Comparison of ENCODE assay signal across 17 cellular contexts in genomic region chr10:29873941-29874340, GRCh38.
DNase-seq lines count a peak whose midpoint lies in the region; ATAC-seq and TF ChIP-seq lines count a peak whose summit lies in the region.
"Had no signal": no experiment of that assay in that cellular context is flagged by ENCODE, and none has a peak within 500 bp of the region (broad histone marks: within the 10 kb centered on the region; RNA-seq: fewer than 3 reads in every experiment).

No MANE protein-coding gene starts in this region.

- CTCF ChIA-PET in IMR-90 (lab: Yijun Ruan, JAX), result no interaction called here

- no peak overlapping the region for H2BK20ac ChIP-seq in IMR-90 (ENCODE audit: low read depth, low read length)

- H3K79me1 ChIP-seq in IMR-90 (ENCODE audit: low read depth in 1 of 2, low read length in 2 of 2), result no peaks in the 10 kb centered on the region

- no peak overlapping the region for H3K27ac ChIP-seq in IMR-90 (ENCODE audit: insufficient read depth, low read length)
- peak overlapping the region; percentile 76 for H3K27ac ChIP-seq in smooth muscle cell (ENCODE audit: low read depth)
- no peak overlapping the region for H3K27ac ChIP-seq in WERI-Rb-1
- H3K27ac ChIP-seq: RWPE1, SJCRH30 had no signal

- H3K4ac ChIP-seq in IMR-90 (ENCODE audit: low read depth, low read length), result no peak overlapping the region

- H4K8ac ChIP-seq in IMR-90 (ENCODE audit: low read depth in 2 of 2, low read length in 2 of 2), result no peak overlapping the region

- H3K27me3 ChIP-seq in IMR-90 (ENCODE audit: control insufficient read depth, insufficient read depth, low read length) (peaks cover 16% of the 10 kb centered on the region), smooth muscle cell (ENCODE audit: low read depth) (no peaks in the 10 kb centered on the region), BE2C (no peaks in the 10 kb centered on the region), WERI-Rb-1 (ENCODE audit: insufficient read depth, low read depth, severe bottlenecking) (no peaks in the 10 kb centered on the region)

- H3K9ac ChIP-seq in IMR-90 (ENCODE audit: low read depth, low read length) (no peak overlapping the region), smooth muscle cell (ENCODE audit: low read depth) (no peak overlapping the region)

- no peaks in the 10 kb centered on the region for H3K9me1 ChIP-seq in IMR-90 (ENCODE audit: insufficient read depth, low read length)

- no peak overlapping the region for H3K56ac ChIP-seq in IMR-90 (ENCODE audit: extremely low read depth, insufficient read depth, low read length)

- H3K4me1 ChIP-seq in IMR-90 (ENCODE audit: control insufficient read depth, insufficient read depth, low read length) (no peaks in the 10 kb centered on the region), smooth muscle cell (ENCODE audit: low read depth) (no peaks in the 10 kb centered on the region), BE2C (no peaks in the 10 kb centered on the region; the same call in 1 of the 2 replicates)
- H3K4me1 ChIP-seq: SJCRH30 had no signal

- no peak overlapping the region for H4K5ac ChIP-seq in IMR-90 (ENCODE audit: low read depth, low read length)

- no peak overlapping the region for H2AFZ ChIP-seq in IMR-90 (replicated peaks; ENCODE audit: low read length, poor library complexity)
- no peak overlapping the region for H2AFZ ChIP-seq in smooth muscle cell (ENCODE audit: low read depth)

- H3K18ac ChIP-seq in IMR-90 (ENCODE audit: low read depth, low read length), result no peak overlapping the region

- DNase-seq in IMR-90, result peak; percentile 46
- DNase-seq in cardiac fibroblast (ENCODE audit: low read depth in 2 of 2), result peak; percentile 21 to 43
- DNase-seq in iris pigment epithelial cell (ENCODE audit: low read depth), result peak; percentile 57
- DNase-seq in smooth muscle cell (lab: John Stamatoyannopoulos, UW; ENCODE audit: unreplicated experiment), result no peak
- DNase-seq in BE2C, result no peak
- DNase-seq in WERI-Rb-1, result no peak
- DNase-seq: COR-L47, GOT3, NCI-H1436, NCI-H2029, NCI-H510A, NCI-H774, PC-3, SJCRH30 had no signal

- no peak; the same call in 1 of the 2 replicates for ATAC-seq in IMR-90 (ENCODE audit: low read depth)
- ATAC-seq in GM18519 (IDR thresholded peaks at IDR 0.05; ENCODE audit: low FRiP score, unreplicated experiment), result no peak
- ATAC-seq: K562, PC-3 had no signal

- TF ChIP-seq POLR2A in IMR-90 (IDR thresholded peaks at IDR 0.05; ENCODE audit: low read depth, low read length), result no peak

- H2AK5ac ChIP-seq in IMR-90 (ENCODE audit: low read depth, low read length), result no peak overlapping the region

- no peak for TF ChIP-seq RAD21 in IMR-90 (IDR thresholded peaks at IDR 0.05; ENCODE audit: low read length)

- intact Hi-C loops in IMR-90 (cut with micrococcal nuclease), result no loop called here

- no TSS peak for BruUV-seq in IMR-90 (replicated peaks; lab: Mats Ljungman, UMichigan)

- TF ChIP-seq CTCF in IMR-90 (conservative IDR thresholded peaks at IDR 0.05; ENCODE audit: low read depth, low read length), result no peak
- TF ChIP-seq CTCF in cardiac fibroblast (IDR thresholded peaks at IDR 0.05; ENCODE audit: low read depth, low read length), result no peak
- no peak for TF ChIP-seq CTCF in smooth muscle cell (IDR thresholded peaks at IDR 0.05; ENCODE audit: borderline replicate concordance, insufficient read depth, poor library complexity, severe bottlenecking)
- TF ChIP-seq CTCF in BE2C (IDR thresholded peaks at IDR 0.05; ENCODE audit: low read depth, low read length), result no peak
- no peak for TF ChIP-seq CTCF in WERI-Rb-1 (IDR thresholded peaks at IDR 0.05; ENCODE audit: low read depth, low read length)

- H3K4me2 ChIP-seq in IMR-90 (ENCODE audit: low read depth, low read length), result no peak overlapping the region
- H3K4me2 ChIP-seq in smooth muscle cell, result peak overlapping the region; percentile 53

- no peak overlapping the region for H2BK120ac ChIP-seq in IMR-90 (ENCODE audit: low read depth, low read length)

- no peak overlapping the region for H4K91ac ChIP-seq in IMR-90 (ENCODE audit: insufficient read depth, low read depth, low read length)

- no peak overlapping the region for H3K23ac ChIP-seq in IMR-90 (ENCODE audit: low read depth, low read length)

- H4K20me1 ChIP-seq in IMR-90 (ENCODE audit: insufficient read depth, low read length) (no peaks in the 10 kb centered on the region), smooth muscle cell (ENCODE audit: low read depth) (no peaks in the 10 kb centered on the region)

- H2BK15ac ChIP-seq in IMR-90 (ENCODE audit: low read depth, low read length), result no peak overlapping the region

- no peaks in the 10 kb centered on the region for H3K79me2 ChIP-seq in smooth muscle cell (ENCODE audit: low read depth)

- H2AK9ac ChIP-seq in IMR-90 (replicated peaks; ENCODE audit: low read depth, low read length, poor library complexity), result peak overlapping the region; percentile 15

- H3K36me3 ChIP-seq in IMR-90 (ENCODE audit: control insufficient read depth, insufficient read depth, low read length), result no peaks in the 10 kb centered on the region
- H3K36me3 ChIP-seq in smooth muscle cell (ENCODE audit: low read depth), result no peaks in the 10 kb centered on the region
- H3K36me3 ChIP-seq in BE2C, result no peaks in the 10 kb centered on the region
- H3K36me3 ChIP-seq in WERI-Rb-1, result no peaks in the 10 kb centered on the region
- H3K36me3 ChIP-seq: SJCRH30 had no signal

- H3K9me3 ChIP-seq in IMR-90 (ENCODE audit: control insufficient read depth, insufficient read depth, low read length) (no peaks in the 10 kb centered on the region; the same call in 1 of the 2 replicates), smooth muscle cell (replicated peaks; ENCODE audit: low read depth) (no peaks in the 10 kb centered on the region), BE2C (no peaks in the 10 kb centered on the region), WERI-Rb-1 (ENCODE audit: severe bottlenecking) (no peaks in the 10 kb centered on the region)
- H3K9me3 ChIP-seq: SJCRH30 had no signal

- H3K14ac ChIP-seq in IMR-90 (replicated peaks; ENCODE audit: low read depth, low read length), result no peak overlapping the region

- H3K4me3 ChIP-seq in IMR-90 (ENCODE audit: insufficient read depth, low read depth, low read length), result no peak overlapping the region
- H3K4me3 ChIP-seq in cardiac fibroblast (replicated peaks in 1 of 2; ENCODE audit: low read depth in 2 of 2, low read length in 2 of 2), result no peak overlapping the region
- no peak overlapping the region for H3K4me3 ChIP-seq in smooth muscle cell
- H3K4me3 ChIP-seq in BE2C (ENCODE audit: low read depth, low read length), result no peak overlapping the region
- no peak overlapping the region for H3K4me3 ChIP-seq in WERI-Rb-1 (ENCODE audit: low read depth, low read length)
- H3K4me3 ChIP-seq: K562, SJCRH30 had no signal

- H3F3A ChIP-seq in smooth muscle cell (ENCODE audit: low read depth), result peaks cover 15% of the 10 kb centered on the region

- POLR2A ChIA-PET in IMR-90 (lab: Charles Lee; ENCODE audit: unreplicated experiment), result interaction anchor here (0.6 kb wide), 1 partner anchor 12 kb away, joined by 3 read pairs; no protein-coding TSS in a partner anchor

- in situ Hi-C loops in IMR-90 (cut with MboI; ENCODE audit: low sequenced_read_pairs), result no loop called here

- no peak overlapping the region for H2BK5ac ChIP-seq in IMR-90 (ENCODE audit: low read depth, low read length, poor library complexity, severe bottlenecking)

- dilution Hi-C loops in IMR-90 (cut with HindIII; ENCODE audit: low sequenced_read_pairs, unreplicated experiment), result no loop called here

TF ChIP-seq in IMR-90, 13 proteins besides CTCF, POLR2A, EP300 and RAD21:
- no peak for TF ChIP-seq USF2 (IDR thresholded peaks at IDR 0.05; ENCODE audit: low read depth, low read length)

Comparison
In these comparisons a context has a peak if more than half of its experiments do, and no peak if none do; other contexts are left out.
1. DNase-seq: peak in IMR-90 (single experiment), cardiac fibroblast (2 of 2) and iris pigment epithelial cell (single experiment); none in smooth muscle cell (single experiment), BE2C (single experiment) and WERI-Rb-1 (single experiment).